13 cellular contexts compared by ENCODE assay signal in the genomic region with DNA sequence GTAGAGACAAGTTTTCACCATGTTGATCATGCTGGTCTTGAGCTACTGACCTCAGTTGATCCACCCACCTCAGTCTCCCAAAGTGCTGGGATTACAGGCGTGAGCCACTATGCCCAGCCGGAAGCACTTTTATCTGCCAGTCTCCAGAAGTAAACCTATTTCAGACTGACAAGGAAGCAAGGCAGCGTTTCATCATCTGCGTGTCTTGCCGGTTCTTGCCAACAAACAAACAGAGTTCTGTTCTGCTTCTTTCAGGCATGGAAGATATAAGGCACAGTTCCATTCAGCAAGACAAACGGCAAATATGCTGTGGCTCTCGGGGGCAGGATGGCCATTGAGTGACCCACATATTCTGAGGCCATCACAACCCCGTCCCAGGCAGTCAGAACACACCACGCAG.
"Had no signal": no experiment of that assay in that cellular context is flagged by ENCODE, and none has a peak within 500 bp of the region (broad histone marks: within the 10 kb centered on the region; RNA-seq: fewer than 3 reads in every experiment).

No MANE protein-coding gene starts in this region.

- H3K27me3 ChIP-seq: dorsolateral prefrontal cortex, ovary, tibial nerve, uterus had no signal

- H3K9me3 Mint-ChIP-seq: activated naive CD4-positive, alpha-beta T cell treated with anti-CD3 and anti-CD28 coated beads for 36 hours; activated T-helper 17 cell treated with anti-CD3 and anti-CD28 coated beads, Interleukin-2, amount 50 U/mL, for 72 hours; endodermal cell; neural crest cell; stimulated activated effector memory CD8-positive, alpha-beta T cell treated with anti-CD3 and anti-CD28 coated beads, Interleukin-12 subunit alpha, Interleukin-12 subunit beta, amount 100 ng/mL, for 72 hours; T-helper 1 cell treated with Interleukin-12 subunit alpha and Interleukin-12 subunit beta and Interleukin-4 antibody, amounts not matched to agents 30 μg/mL and 1 μg/mL, for 36 hours had no signal

- H3K36me3 Mint-ChIP-seq: stimulated activated effector memory CD8-positive, alpha-beta T cell treated with anti-CD3 and anti-CD28 coated beads, Interleukin-12 subunit alpha, Interleukin-12 subunit beta, amount 100 ng/mL, for 72 hours had no signal

- H3K4me1 Mint-ChIP-seq: endodermal cell; neural crest cell; stimulated activated effector memory CD8-positive, alpha-beta T cell treated with anti-CD3 and anti-CD28 coated beads, Interleukin-12 subunit alpha, Interleukin-12 subunit beta, amount 100 ng/mL, for 72 hours had no signal

- DNase-seq: activated naive CD4-positive, alpha-beta T cell treated with anti-CD3 and anti-CD28 coated beads for 36 hours; activated T-cell treated with anti-CD3 and anti-CD28 coated beads for 4 hours; dorsolateral prefrontal cortex; endodermal cell; ovary; uterus had no signal

- H3K27ac ChIP-seq: ovary, uterus had no signal

- H3K9me3 ChIP-seq: ovary, tibial nerve, uterus had no signal

- H3K4me1 ChIP-seq: tibial nerve, uterus had no signal

- H3K4me3 ChIP-seq: ovary, tibial nerve, uterus had no signal

- ATAC-seq: activated CD4-positive, CD25-positive, alpha-beta regulatory T cell treated with anti-CD3 and anti-CD28 coated beads, Interleukin-2, amount 50 U/mL, for 24 hours; activated T-helper 17 cell treated with anti-CD3 and anti-CD28 coated beads, Interleukin-2, amount 50 U/mL, for 72 hours; left lobe of liver; stimulated activated effector memory CD8-positive, alpha-beta T cell treated with anti-CD3 and anti-CD28 coated beads, Interleukin-12 subunit alpha, Interleukin-12 subunit beta, amount 100 ng/mL, for 72 hours had no signal

- H3K36me3 ChIP-seq: ovary, tibial nerve, uterus had no signal

- H3K4me3 Mint-ChIP-seq: activated naive CD4-positive, alpha-beta T cell treated with anti-CD3 and anti-CD28 coated beads for 36 hours; activated T-helper 17 cell treated with anti-CD3 and anti-CD28 coated beads, Interleukin-2, amount 50 U/mL, for 72 hours; endodermal cell; neural crest cell; stimulated activated effector memory CD8-positive, alpha-beta T cell treated with anti-CD3 and anti-CD28 coated beads, Interleukin-12 subunit alpha, Interleukin-12 subunit beta, amount 100 ng/mL, for 72 hours; T-helper 1 cell treated with Interleukin-12 subunit alpha and Interleukin-12 subunit beta and Interleukin-4 antibody, amounts not matched to agents 30 μg/mL and 1 μg/mL, for 36 hours had no signal

- H3K27ac Mint-ChIP-seq: activated naive CD4-positive, alpha-beta T cell treated with anti-CD3 and anti-CD28 coated beads for 36 hours; activated T-helper 17 cell treated with anti-CD3 and anti-CD28 coated beads, Interleukin-2, amount 50 U/mL, for 72 hours; endodermal cell; stimulated activated effector memory CD8-positive, alpha-beta T cell treated with anti-CD3 and anti-CD28 coated beads, Interleukin-12 subunit alpha, Interleukin-12 subunit beta, amount 100 ng/mL, for 72 hours; T-helper 1 cell treated with Interleukin-12 subunit alpha and Interleukin-12 subunit beta and Interleukin-4 antibody, amounts not matched to agents 30 μg/mL and 1 μg/mL, for 36 hours had no signal
